ENCODE assay signal across 1 cellular context in the genomic region with DNA sequence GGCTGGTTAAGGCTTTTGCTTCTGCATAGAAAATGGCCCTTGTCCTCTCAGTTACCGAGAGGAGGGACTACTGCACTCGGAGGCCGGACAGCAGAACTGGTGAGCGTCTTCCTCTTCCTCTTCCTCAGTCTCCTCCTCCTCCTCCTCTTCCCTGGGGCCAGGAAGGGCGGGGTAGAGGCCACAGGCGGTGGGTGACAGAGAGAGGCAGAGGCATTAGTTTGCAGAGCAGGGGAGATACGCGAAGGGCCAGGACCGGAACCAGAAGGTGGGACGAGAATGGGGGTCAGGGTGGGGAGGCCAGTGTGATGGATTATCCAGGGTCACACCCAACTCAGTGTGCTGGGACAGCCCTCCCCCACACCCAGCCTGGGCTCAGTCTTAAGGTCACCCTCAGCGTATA.
TF ChIP-seq lines count a peak whose summit lies in the region.

No MANE protein-coding gene starts in this region.

TF ChIP-seq in K562, 482 proteins besides CTCF, POLR2A, EP300 and RAD21 (continued from another document):
- TF ChIP-seq, protein P1, sequence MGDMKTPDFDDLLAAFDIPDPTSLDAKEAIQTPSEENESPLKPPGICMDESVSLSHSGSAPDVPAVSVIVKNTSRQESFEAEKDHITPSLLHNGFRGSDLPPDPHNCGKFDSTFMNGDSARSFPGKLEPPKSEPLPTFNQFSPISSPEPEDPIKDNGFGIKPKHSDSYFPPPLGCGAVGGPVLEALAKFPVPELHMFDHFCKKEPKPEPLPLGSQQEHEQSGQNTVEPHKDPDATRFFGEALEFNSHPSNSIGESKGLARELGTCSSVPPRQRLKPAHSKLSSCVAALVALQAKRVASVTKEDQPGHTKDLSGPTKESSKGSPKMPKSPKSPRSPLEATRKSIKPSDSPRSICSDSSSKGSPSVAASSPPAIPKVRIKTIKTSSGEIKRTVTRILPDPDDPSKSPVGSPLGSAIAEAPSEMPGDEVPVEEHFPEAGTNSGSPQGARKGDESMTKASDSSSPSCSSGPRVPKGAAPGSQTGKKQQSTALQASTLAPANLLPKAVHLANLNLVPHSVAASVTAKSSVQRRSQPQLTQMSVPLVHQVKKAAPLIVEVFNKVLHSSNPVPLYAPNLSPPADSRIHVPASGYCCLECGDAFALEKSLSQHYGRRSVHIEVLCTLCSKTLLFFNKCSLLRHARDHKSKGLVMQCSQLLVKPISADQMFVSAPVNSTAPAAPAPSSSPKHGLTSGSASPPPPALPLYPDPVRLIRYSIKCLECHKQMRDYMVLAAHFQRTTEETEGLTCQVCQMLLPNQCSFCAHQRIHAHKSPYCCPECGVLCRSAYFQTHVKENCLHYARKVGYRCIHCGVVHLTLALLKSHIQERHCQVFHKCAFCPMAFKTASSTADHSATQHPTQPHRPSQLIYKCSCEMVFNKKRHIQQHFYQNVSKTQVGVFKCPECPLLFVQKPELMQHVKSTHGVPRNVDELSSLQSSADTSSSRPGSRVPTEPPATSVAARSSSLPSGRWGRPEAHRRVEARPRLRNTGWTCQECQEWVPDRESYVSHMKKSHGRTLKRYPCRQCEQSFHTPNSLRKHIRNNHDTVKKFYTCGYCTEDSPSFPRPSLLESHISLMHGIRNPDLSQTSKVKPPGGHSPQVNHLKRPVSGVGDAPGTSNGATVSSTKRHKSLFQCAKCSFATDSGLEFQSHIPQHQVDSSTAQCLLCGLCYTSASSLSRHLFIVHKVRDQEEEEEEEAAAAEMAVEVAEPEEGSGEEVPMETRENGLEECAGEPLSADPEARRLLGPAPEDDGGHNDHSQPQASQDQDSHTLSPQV (IDR thresholded peaks at IDR 0.05) = 0 out of 2 replicates have a peak, but pooled peaks have one; percentile 26
- TF ChIP-seq ZNF174 (CRISPR knock-in tag; IDR thresholded peaks at IDR 0.05) (no peak), E2F5 (CRISPR knock-in tag; IDR thresholded peaks at IDR 0.05) (no peak), ZNF408 (CRISPR knock-in tag; IDR thresholded peaks at IDR 0.05; ENCODE audit: low read depth) (no peak), IRF1 (CRISPR knock-in tag; IDR thresholded peaks at IDR 0.05; ENCODE audit: borderline replicate concordance) (no peak), KDM1A (IDR thresholded peaks at IDR 0.05) (0 out of 4 replicates have a peak, but pooled peaks of 1 of the 2 experiments have one; percentile 17), NEUROD1 (IDR thresholded peaks at IDR 0.05; ENCODE audit: borderline replicate concordance, low read depth, low read length, partially characterized antibody) (no peak), POU5F1 (IDR thresholded peaks at IDR 0.05; ENCODE audit: borderline replicate concordance, low read depth, low read length, partially characterized antibody) (no peak), RBFOX2 (IDR thresholded peaks at IDR 0.05; ENCODE audit: low read depth, low read length) (0 out of 2 replicates have a peak, but pooled peaks have one; percentile 20), ZNF274 (IDR thresholded peaks at IDR 0.05; ENCODE audit: borderline replicate concordance, low read depth, low read length) (no peak), ZNF76 (CRISPR knock-in tag; IDR thresholded peaks at IDR 0.05; ENCODE audit: borderline replicate concordance) (no peak), CBFA2T3 (IDR thresholded peaks at IDR 0.05) (peak; percentile 57), RAD51 (IDR thresholded peaks at IDR 0.05; ENCODE audit: borderline replicate concordance, low read depth) (no peak), ZNF354B (CRISPR knock-in tag; IDR thresholded peaks at IDR 0.05) (no peak), MEIS2 (IDR thresholded peaks at IDR 0.05; ENCODE audit: partially characterized antibody) (peak; percentile 57), MTF1 (CRISPR knock-in tag; IDR thresholded peaks at IDR 0.05; ENCODE audit: borderline replicate concordance) (no peak), ZNF263 (CRISPR knock-in tag; IDR thresholded peaks at IDR 0.05; ENCODE audit: borderline replicate concordance) (0 out of 2 replicates have a peak, but pooled peaks have one; percentile 30), ESRRA (IDR thresholded peaks at IDR 0.05; ENCODE audit: borderline replicate concordance, low read depth) (0 out of 2 replicates have a peak, but pooled peaks have one; percentile 11), VEZF1 (CRISPR knock-in tag; IDR thresholded peaks at IDR 0.05) (peak; percentile 37; the same call in 1 of the 2 replicates), KAT2B (IDR thresholded peaks at IDR 0.05; ENCODE audit: low read depth, low read length) (no peak), CREM (IDR thresholded peaks at IDR 0.05; ENCODE audit: low read depth) (no peak; the same call in 1 of the 2 replicates), MGA (IDR thresholded peaks at IDR 0.05) (no peak)
- TF ChIP-seq, protein P2, sequence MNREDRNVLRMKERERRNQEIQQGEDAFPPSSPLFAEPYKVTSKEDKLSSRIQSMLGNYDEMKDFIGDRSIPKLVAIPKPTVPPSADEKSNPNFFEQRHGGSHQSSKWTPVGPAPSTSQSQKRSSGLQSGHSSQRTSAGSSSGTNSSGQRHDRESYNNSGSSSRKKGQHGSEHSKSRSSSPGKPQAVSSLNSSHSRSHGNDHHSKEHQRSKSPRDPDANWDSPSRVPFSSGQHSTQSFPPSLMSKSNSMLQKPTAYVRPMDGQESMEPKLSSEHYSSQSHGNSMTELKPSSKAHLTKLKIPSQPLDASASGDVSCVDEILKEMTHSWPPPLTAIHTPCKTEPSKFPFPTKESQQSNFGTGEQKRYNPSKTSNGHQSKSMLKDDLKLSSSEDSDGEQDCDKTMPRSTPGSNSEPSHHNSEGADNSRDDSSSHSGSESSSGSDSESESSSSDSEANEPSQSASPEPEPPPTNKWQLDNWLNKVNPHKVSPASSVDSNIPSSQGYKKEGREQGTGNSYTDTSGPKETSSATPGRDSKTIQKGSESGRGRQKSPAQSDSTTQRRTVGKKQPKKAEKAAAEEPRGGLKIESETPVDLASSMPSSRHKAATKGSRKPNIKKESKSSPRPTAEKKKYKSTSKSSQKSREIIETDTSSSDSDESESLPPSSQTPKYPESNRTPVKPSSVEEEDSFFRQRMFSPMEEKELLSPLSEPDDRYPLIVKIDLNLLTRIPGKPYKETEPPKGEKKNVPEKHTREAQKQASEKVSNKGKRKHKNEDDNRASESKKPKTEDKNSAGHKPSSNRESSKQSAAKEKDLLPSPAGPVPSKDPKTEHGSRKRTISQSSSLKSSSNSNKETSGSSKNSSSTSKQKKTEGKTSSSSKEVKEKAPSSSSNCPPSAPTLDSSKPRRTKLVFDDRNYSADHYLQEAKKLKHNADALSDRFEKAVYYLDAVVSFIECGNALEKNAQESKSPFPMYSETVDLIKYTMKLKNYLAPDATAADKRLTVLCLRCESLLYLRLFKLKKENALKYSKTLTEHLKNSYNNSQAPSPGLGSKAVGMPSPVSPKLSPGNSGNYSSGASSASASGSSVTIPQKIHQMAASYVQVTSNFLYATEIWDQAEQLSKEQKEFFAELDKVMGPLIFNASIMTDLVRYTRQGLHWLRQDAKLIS (CRISPR knock-in tag; IDR thresholded peaks at IDR 0.05) = no peak
